In genomic region chr4:18571252-18571885, GRCh38 we compare ENCODE assay signal across 24 cellular contexts.
"Had no signal": no experiment of that assay in that cellular context is flagged by ENCODE, and none has a peak within 500 bp of the region (broad histone marks: within the 10 kb centered on the region; RNA-seq: fewer than 3 reads in every experiment).

No MANE protein-coding gene starts in this region.

- H3K4me1 Mint-ChIP-seq: activated naive CD8-positive, alpha-beta T cell treated with anti-CD3 and anti-CD28 coated beads, Interleukin-2, amount 10 ng/mL, durations not matched to agents 7 days and 5 days; endodermal cell; naive thymus-derived CD4-positive, alpha-beta T cell; neural crest cell; WTC11 had no signal

- H3K27ac Mint-ChIP-seq: activated naive CD4-positive, alpha-beta T cell treated with anti-CD3 and anti-CD28 coated beads for 36 hours; activated naive CD8-positive, alpha-beta T cell treated with anti-CD3 and anti-CD28 coated beads, Interleukin-2, amount 10 ng/mL, durations not matched to agents 7 days and 5 days; endodermal cell; naive thymus-derived CD4-positive, alpha-beta T cell; WTC11 had no signal

- H3K4me3 Mint-ChIP-seq: activated naive CD4-positive, alpha-beta T cell treated with anti-CD3 and anti-CD28 coated beads for 36 hours; activated naive CD8-positive, alpha-beta T cell treated with anti-CD3 and anti-CD28 coated beads, Interleukin-2, amount 10 ng/mL, durations not matched to agents 7 days and 5 days; endodermal cell; naive thymus-derived CD4-positive, alpha-beta T cell; neural crest cell; WTC11 had no signal

- ATAC-seq: heart right ventricle; left lung; naive thymus-derived CD4-positive, alpha-beta T cell; stimulated activated naive CD8-positive, alpha-beta T cell treated with anti-CD3 and anti-CD28 coated beads, Interleukin-15, Interleukin-2, amounts not matched to agents 100 U/mL and 50 U/mL, for 24 hours; upper lobe of right lung; WTC11 had no signal

- H3K9me3 ChIP-seq: left lung, upper lobe of right lung had no signal

- H3K4me3 ChIP-seq: coronary artery, heart right ventricle, left lung, lung, upper lobe of right lung had no signal

- DNase-seq: activated CD4-positive, alpha-beta T cell treated with anti-CD3 and anti-CD28 coated beads, Interleukin-2, amount 50 U/mL, for 4 hours; activated CD8-positive, alpha-beta memory T cell treated with anti-CD3 and anti-CD28 coated beads, Interleukin-2, amount 50 U/mL, for 48 hours; activated effector memory CD4-positive, alpha-beta T cell treated with Interleukin-2 at 50 U/mL for 16 hours; activated naive CD4-positive, alpha-beta T cell treated with anti-CD3 and anti-CD28 coated beads for 36 hours; activated naive CD8-positive, alpha-beta T cell treated with anti-CD3 and anti-CD28 coated beads, Interleukin-2, amount 10 ng/mL, durations not matched to agents 7 days and 5 days; activated T-cell treated with anti-CD3 and anti-CD28 coated beads, Interleukin-2, amount 50 U/mL, for 48 hours; amniotic stem cell; cerebellar nuclear complex; endodermal cell; heart right ventricle; islet precursor cell; left lung; naive thymus-derived CD4-positive, alpha-beta T cell; occipital lobe; retina; stimulated activated CD4-positive, alpha-beta T cell treated with anti-CD3 and anti-CD28 coated beads, Interleukin-4, amount 100 ng/mL, for 24 hours; stimulated activated naive CD8-positive, alpha-beta T cell treated with anti-CD3 and anti-CD28 coated beads, Interleukin-15, Interleukin-2, amounts not matched to agents 100 U/mL and 50 U/mL, for 24 hours; T-helper 1 cell; upper lobe of right lung had no signal

- H3K36me3 Mint-ChIP-seq: activated naive CD8-positive, alpha-beta T cell treated with anti-CD3 and anti-CD28 coated beads, Interleukin-2, amount 10 ng/mL, durations not matched to agents 7 days and 5 days; naive thymus-derived CD4-positive, alpha-beta T cell; WTC11 had no signal

- H3K27me3 Mint-ChIP-seq: activated naive CD8-positive, alpha-beta T cell treated with anti-CD3 and anti-CD28 coated beads, Interleukin-2, amount 10 ng/mL, durations not matched to agents 7 days and 5 days had no signal

- H3K27me3 ChIP-seq: left lung, upper lobe of right lung had no signal

- H3K4me1 ChIP-seq: heart right ventricle, left lung, upper lobe of right lung had no signal

- H3K36me3 ChIP-seq: heart right ventricle, left lung, upper lobe of right lung had no signal

- H3K27ac ChIP-seq: coronary artery, epithelial cell of prostate, heart right ventricle, left lung, upper lobe of right lung had no signal

- H3K9me3 Mint-ChIP-seq: activated naive CD4-positive, alpha-beta T cell treated with anti-CD3 and anti-CD28 coated beads for 36 hours; activated naive CD8-positive, alpha-beta T cell treated with anti-CD3 and anti-CD28 coated beads, Interleukin-2, amount 10 ng/mL, durations not matched to agents 7 days and 5 days; endodermal cell; naive thymus-derived CD4-positive, alpha-beta T cell; neural crest cell; WTC11 had no signal
